Comparison of ENCODE assay signal across 22 cellular contexts in genomic region chr2:186125625-186126024, GRCh38.
DNase-seq lines count a peak whose midpoint lies in the region; ATAC-seq, FAIRE-seq and TF ChIP-seq lines count a peak whose summit lies in the region.
"Had no signal": no experiment of that assay in that cellular context is flagged by ENCODE, and none has a peak within 500 bp of the region (broad histone marks: within the 10 kb centered on the region; RNA-seq: fewer than 3 reads in every experiment).

No MANE protein-coding gene starts in this region.

- no peaks in the 10 kb centered on the region for H3K36me3 Mint-ChIP-seq in osteocyte (ENCODE audit: unreplicated experiment)
- H3K36me3 Mint-ChIP-seq: CD4-positive, CD25-positive, alpha-beta regulatory T cell had no signal

- H3K4me1 ChIP-seq in HUES64 (ENCODE audit: insufficient read depth, low read length) (peaks cover 49% of the 10 kb centered on the region), iPS-20b (ENCODE audit: insufficient read depth, low read length) (peaks cover 38% of the 10 kb centered on the region)

- no peak for ATAC-seq in HG03097 (IDR thresholded peaks at IDR 0.05; ENCODE audit: low FRiP score, unreplicated experiment)
- ATAC-seq: GM12878 had no signal

- no peak overlapping the region for H3K4me3 Mint-ChIP-seq in osteocyte (ENCODE audit: unreplicated experiment)
- H3K4me3 Mint-ChIP-seq: B cell; CD4-positive, CD25-positive, alpha-beta regulatory T cell had no signal

- no peak for FAIRE-seq in bronchial epithelial cell (lab: Jason Lieb, UNC)
- FAIRE-seq: GM12878, GM19239 had no signal

- H3K27me3 ChIP-seq in HUES64 (ENCODE audit: insufficient read depth, low read length), result no peaks in the 10 kb centered on the region
- H3K27me3 ChIP-seq in bronchial epithelial cell (ENCODE audit: control insufficient read depth, insufficient read depth, low read length), result no peaks in the 10 kb centered on the region
- H3K27me3 ChIP-seq in iPS-20b (ENCODE audit: insufficient read depth, low read length), result no peaks in the 10 kb centered on the region

- WGBS in HUES64, result no CpG with 5 or more reads among the region's 1 CpG

- no peak overlapping the region; the same call in 1 of the 2 replicates for H3K4me3 ChIP-seq in HUES64 (ENCODE audit: low read length)
- H3K4me3 ChIP-seq in bronchial epithelial cell (ENCODE audit: low read depth, low read length), result no peak overlapping the region
- peak overlapping the region; percentile 31; the same call in 1 of the 2 replicates for H3K4me3 ChIP-seq in iPS-20b (ENCODE audit: low read length)
- H3K4me3 ChIP-seq: GM12878, SK-N-MC had no signal

- peak; percentile 21 for DNase-seq in DMS53 treated with DMSO at 0.1 percent for 48 hours (lab: John Stamatoyannopoulos, UW; ENCODE audit: unreplicated experiment)
- DNase-seq in bronchial epithelial cell (ENCODE audit: low read depth), result peak; percentile 41
- no peak for DNase-seq in NCI-H146 (lab: John Stamatoyannopoulos, UW)
- DNase-seq in osteocyte (ENCODE audit: extremely low spot score, unreplicated experiment), result no peak
- DNase-seq in RPMI8226, result no peak
- DNase-seq: 8988T; CD4-positive, CD25-positive, alpha-beta regulatory T cell; COR-L47; DMS 273 treated with DMSO at 0.1 percent for 48 hours; IMR-90; NCI-H1092; NCI-H1436 treated with DMSO at 0.1 percent for 48 hours; NCI-H2081; NCI-H774; SHP77 had no signal

- TF ChIP-seq CTCF in bronchial epithelial cell (IDR thresholded peaks at IDR 0.05; ENCODE audit: insufficient read depth, low read length, severe bottlenecking) (no peak), osteocyte (IDR thresholded peaks at IDR 0.05) (no peak)

- no peaks in the 10 kb centered on the region for H3K9me3 ChIP-seq in HUES64 (ENCODE audit: insufficient read depth, low read depth, low read length)
- no peaks in the 10 kb centered on the region for H3K9me3 ChIP-seq in iPS-20b (ENCODE audit: insufficient read depth, low read depth, low read length)

- H3K9ac ChIP-seq in HUES64 (ENCODE audit: low read depth, low read length) (0 out of 2 replicates have a peak overlapping the region, but pooled peaks have one; percentile 9), iPS-20b (ENCODE audit: low read depth, low read length) (no peak overlapping the region)

- no peaks in the 10 kb centered on the region for H3K9me3 Mint-ChIP-seq in osteocyte (ENCODE audit: unreplicated experiment)

- H3K36me3 ChIP-seq in HUES64 (ENCODE audit: insufficient read depth, low read length) (no peaks in the 10 kb centered on the region), bronchial epithelial cell (ENCODE audit: control insufficient read depth, insufficient read depth, low read length) (no peaks in the 10 kb centered on the region), iPS-20b (ENCODE audit: insufficient read depth, low read depth, low read length) (no peaks in the 10 kb centered on the region)

- no peak overlapping the region for H3K27ac Mint-ChIP-seq in osteocyte (ENCODE audit: unreplicated experiment)
- H3K27ac Mint-ChIP-seq: B cell; CD4-positive, CD25-positive, alpha-beta regulatory T cell had no signal

- H3K4me1 Mint-ChIP-seq in osteocyte (ENCODE audit: unreplicated experiment), result peaks cover 14% of the 10 kb centered on the region
- H3K4me1 Mint-ChIP-seq: B cell had no signal

- peaks cover 6% of the 10 kb centered on the region for H3K27me3 Mint-ChIP-seq in osteocyte (ENCODE audit: unreplicated experiment)
- H3K27me3 Mint-ChIP-seq: B cell; CD4-positive, CD25-positive, alpha-beta regulatory T cell had no signal

- H3K27ac ChIP-seq in HUES64 (ENCODE audit: low read depth, low read length) (peak overlapping the region; percentile 76), iPS-20b (ENCODE audit: low read length) (peak overlapping the region; percentile 44)
- H3K27ac ChIP-seq: SK-N-MC had no signal

Comparison
In these comparisons a context has a peak if more than half of its experiments do, and no peak if none do; other contexts are left out.
1. DNase-seq: peak in DMS53 treated with DMSO at 0.1 percent for 48 hours (single experiment) and bronchial epithelial cell (single experiment); none in NCI-H146 (single experiment), osteocyte (single experiment) and RPMI8226 (single experiment).